14 cellular contexts compared by ENCODE assay signal in genomic region chr2:28415010-28415409, GRCh38. TPM values are rescaled to one million over a fixed set of nuclear protein-coding genes. Genes with fewer than 3 reads are reported as not detected.
DNase-seq lines count a peak whose midpoint lies in the region; ATAC-seq and TF ChIP-seq lines count a peak whose summit lies in the region.
"Had no signal": no experiment of that assay in that cellular context is flagged by ENCODE, and none has a peak within 500 bp of the region (broad histone marks: within the 10 kb centered on the region; RNA-seq: fewer than 3 reads in every experiment).

No MANE protein-coding gene starts in this region.

- H2AFZ ChIP-seq in IMR-90 (replicated peaks; ENCODE audit: low read length, poor library complexity): no peak overlapping the region

- TF ChIP-seq EP300 in sigmoid colon (IDR thresholded peaks at IDR 0.05): no peak

- intact Hi-C loops in IMR-90 (cut with micrococcal nuclease) (no loop called here), left ventricle myocardium superior (cut with micrococcal nuclease) (no loop called here), sigmoid colon (cut with DNase I) (no loop called here)

- no peak overlapping the region for H4K5ac ChIP-seq in IMR-90 (ENCODE audit: low read depth, low read length)

- no peak for ATAC-seq in IMR-90 (ENCODE audit: low read depth)
- ATAC-seq in activated CD8-positive, alpha-beta T cell treated with anti-CD3 and anti-CD28 coated beads, Interleukin-2, amount 10 ng/mL, durations not matched to agents 7 days and 5 days: no peak
- peak; percentile 15 for ATAC-seq in left ventricle myocardium superior
- no peak for ATAC-seq in GM19395 (IDR thresholded peaks at IDR 0.05; ENCODE audit: unreplicated experiment)

- H3K36me3 ChIP-seq in IMR-90 (ENCODE audit: control insufficient read depth, insufficient read depth, low read length): peaks cover 74% of the 10 kb centered on the region
- H3K36me3 ChIP-seq in sigmoid colon: peaks cover 43 to 82% (median 48%) of the 10 kb centered on the region in 4 donors
- H3K36me3 ChIP-seq in BE2C: peaks cover 57% of the 10 kb centered on the region

- H3K27ac Mint-ChIP-seq in activated CD8-positive, alpha-beta T cell treated with anti-CD3 and anti-CD28 coated beads, Interleukin-2, amount 10 ng/mL, durations not matched to agents 7 days and 5 days: peak overlapping the region; percentile 49
- H3K27ac Mint-ChIP-seq: memory B cell had no signal

- no peak overlapping the region for H4K91ac ChIP-seq in IMR-90 (ENCODE audit: insufficient read depth, low read depth, low read length)

- H3K4me1 Mint-ChIP-seq in activated CD8-positive, alpha-beta T cell treated with anti-CD3 and anti-CD28 coated beads, Interleukin-2, amount 10 ng/mL, durations not matched to agents 7 days and 5 days (ENCODE audit: low read depth): peaks cover 41% of the 10 kb centered on the region
- H3K4me1 Mint-ChIP-seq: memory B cell had no signal

- H3K4me1 ChIP-seq in IMR-90 (ENCODE audit: control insufficient read depth, insufficient read depth, low read length) (peaks cover 12% of the 10 kb centered on the region), sigmoid colon (peaks cover 0 to 42% (median 38%) of the 10 kb centered on the region in 4 donors), BE2C (no peaks in the 10 kb centered on the region)

- H3K9me3 Mint-ChIP-seq in activated CD8-positive, alpha-beta T cell treated with anti-CD3 and anti-CD28 coated beads, Interleukin-2, amount 10 ng/mL, durations not matched to agents 7 days and 5 days (ENCODE audit: insufficient read depth): no peaks in the 10 kb centered on the region
- H3K9me3 Mint-ChIP-seq: memory B cell had no signal

- no peak overlapping the region for H2AK5ac ChIP-seq in IMR-90 (ENCODE audit: low read depth, low read length)

- no peak overlapping the region for H2BK120ac ChIP-seq in IMR-90 (ENCODE audit: low read depth, low read length)

- peaks cover 85% of the 10 kb centered on the region for H4K20me1 ChIP-seq in IMR-90 (ENCODE audit: insufficient read depth, low read length)

- H3K18ac ChIP-seq in IMR-90 (ENCODE audit: low read depth, low read length): no peak overlapping the region

- no peak overlapping the region for H2BK15ac ChIP-seq in IMR-90 (ENCODE audit: low read depth, low read length)

- TF ChIP-seq RAD21 in IMR-90 (IDR thresholded peaks at IDR 0.05; ENCODE audit: low read length): no peak

- H3K4me2 ChIP-seq in IMR-90 (ENCODE audit: low read depth, low read length): no peak overlapping the region

- no peaks in the 10 kb centered on the region for H3K9me3 ChIP-seq in IMR-90 (ENCODE audit: control insufficient read depth, insufficient read depth, low read length)
- H3K9me3 ChIP-seq in sigmoid colon: no peaks in the 10 kb centered on the region
- H3K9me3 ChIP-seq in BE2C: no peaks in the 10 kb centered on the region
- H3K9me3 ChIP-seq: BLaER1 treated with 17β-estradiol and CSF1 and Interleukin-3, amounts not matched to agents 10 nM and 100 nM had no signal

- no peak overlapping the region for H2AK9ac ChIP-seq in IMR-90 (replicated peaks; ENCODE audit: low read depth, low read length, poor library complexity)

- WGBS in IMR-90 (ENCODE audit: extremely low coverage in 2 of 2, insufficient read length in 1 of 2), 2 experiments: 73% methylated on average over 4 of the region's 13 CpGs; no CpG with 5 or more reads in 1 of the 2 experiments
- WGBS in sigmoid colon, 2 donors: 83 to 84% methylated on average over 13 of the region's 13 CpGs

- POLR2A ChIA-PET in IMR-90 (lab: Charles Lee; ENCODE audit: unreplicated experiment): no interaction called here
- POLR2A ChIA-PET in activated CD8-positive, alpha-beta T cell treated with anti-CD3 and anti-CD28 coated beads, Interleukin-2, amount 10 ng/mL, durations not matched to agents 7 days and 5 days (lab: Charles Lee): interaction anchor here (2.9 kb wide), 1 partner anchor 8 kb away, joined by 9 read pairs; no protein-coding TSS in a partner anchor

- H4K8ac ChIP-seq in IMR-90 (ENCODE audit: low read depth in 2 of 2, low read length in 2 of 2): no peak overlapping the region

- no peak overlapping the region for H2BK20ac ChIP-seq in IMR-90 (ENCODE audit: low read depth, low read length)

- peaks cover 39 to 94% of the 10 kb centered on the region in 2 experiments for H3K79me1 ChIP-seq in IMR-90 (ENCODE audit: low read depth in 1 of 2, low read length in 2 of 2)

- H3K14ac ChIP-seq in IMR-90 (replicated peaks; ENCODE audit: low read depth, low read length): no peak overlapping the region

- CTCF ChIA-PET in IMR-90 (lab: Yijun Ruan, JAX): no interaction called here
- CTCF ChIA-PET in activated CD8-positive, alpha-beta T cell treated with anti-CD3 and anti-CD28 coated beads, Interleukin-2, amount 10 ng/mL, durations not matched to agents 7 days and 5 days (lab: Charles Lee): interaction anchor here (0.9 to 2.4 kb wide), 3 partner anchors 8 to 711 kb away, joined by 3 to 8 read pairs (median 5); no protein-coding TSS in a partner anchor

- H3K27me3 ChIP-seq in IMR-90 (ENCODE audit: control insufficient read depth, insufficient read depth, low read length) (no peaks in the 10 kb centered on the region), sigmoid colon (no peaks in the 10 kb centered on the region), BE2C (no peaks in the 10 kb centered on the region)
- H3K27me3 ChIP-seq: BLaER1 treated with 17β-estradiol and CSF1 and Interleukin-3, amounts not matched to agents 10 nM and 100 nM had no signal

- no peak overlapping the region; the same call in 1 of the 2 replicates for H3K56ac ChIP-seq in IMR-90 (ENCODE audit: extremely low read depth, insufficient read depth, low read length)

- H3K27ac ChIP-seq in IMR-90 (ENCODE audit: insufficient read depth, low read length) (no peak overlapping the region), sigmoid colon (peak overlapping the region in 3 of 4 donors; percentile 25 to 67 (median 61))

- no peak overlapping the region for H3K4me3 Mint-ChIP-seq in activated CD8-positive, alpha-beta T cell treated with anti-CD3 and anti-CD28 coated beads, Interleukin-2, amount 10 ng/mL, durations not matched to agents 7 days and 5 days
- H3K4me3 Mint-ChIP-seq: memory B cell had no signal

- H3K27me3 Mint-ChIP-seq in activated CD8-positive, alpha-beta T cell treated with anti-CD3 and anti-CD28 coated beads, Interleukin-2, amount 10 ng/mL, durations not matched to agents 7 days and 5 days (ENCODE audit: low read depth): no peaks in the 10 kb centered on the region

- H3K9me1 ChIP-seq in IMR-90 (ENCODE audit: insufficient read depth, low read length): peaks cover 17% of the 10 kb centered on the region; the same call in 1 of the 2 replicates

- TF ChIP-seq POLR2A in IMR-90 (IDR thresholded peaks at IDR 0.05; ENCODE audit: low read depth, low read length) (no peak), sigmoid colon (IDR thresholded peaks at IDR 0.05) (no peak)

- dilution Hi-C loops in IMR-90 (cut with HindIII; ENCODE audit: low sequenced_read_pairs, unreplicated experiment): no loop called here

- DNase-seq in IMR-90 (no peak), left ventricle myocardium superior (peak; percentile 48), sigmoid colon (peak; percentile 75), BE2C (no peak), putamen (ENCODE audit: low spot score) (no peak)
- no peak for DNase-seq in activated CD8-positive, alpha-beta T cell treated with anti-CD3 and anti-CD28 coated beads, Interleukin-2, amount 10 ng/mL, durations not matched to agents 7 days and 5 days
- DNase-seq: activated CD8-positive, alpha-beta memory T cell treated with anti-CD3 and anti-CD28 coated beads, Interleukin-2, amount 50 U/mL, for 4 hours; amniotic stem cell; NCI-H1417 treated with DMSO at 0.1 percent for 48 hours; NCI-H446; trophoblast cell had no signal

- peak overlapping the region; percentile 36; the same call in 1 of the 2 replicates for H3K23ac ChIP-seq in IMR-90 (ENCODE audit: low read depth, low read length)

- no peak overlapping the region for H2BK5ac ChIP-seq in IMR-90 (ENCODE audit: low read depth, low read length, poor library complexity, severe bottlenecking)

- H3K4me3 ChIP-seq in IMR-90 (ENCODE audit: insufficient read depth, low read depth, low read length): no peak overlapping the region
- no peak overlapping the region for H3K4me3 ChIP-seq in sigmoid colon
- H3K4me3 ChIP-seq in BE2C (ENCODE audit: low read depth, low read length): no peak overlapping the region
- H3K4me3 ChIP-seq: BLaER1 treated with 17β-estradiol and CSF1 and Interleukin-3, amounts not matched to agents 10 nM and 100 nM had no signal

- H3K36me3 Mint-ChIP-seq in activated CD8-positive, alpha-beta T cell treated with anti-CD3 and anti-CD28 coated beads, Interleukin-2, amount 10 ng/mL, durations not matched to agents 7 days and 5 days (ENCODE audit: low read depth): peaks cover 65% of the 10 kb centered on the region
- H3K36me3 Mint-ChIP-seq: memory B cell had no signal

- no peak overlapping the region for H3K4ac ChIP-seq in IMR-90 (ENCODE audit: low read depth, low read length)

- in situ Hi-C loops in IMR-90 (cut with MboI; ENCODE audit: low sequenced_read_pairs): no loop called here

- no TSS peak for BruUV-seq in IMR-90 (replicated peaks; lab: Mats Ljungman, UMichigan)

- TF ChIP-seq CTCF in IMR-90 (conservative IDR thresholded peaks at IDR 0.05; ENCODE audit: low read depth, low read length) (no peak), sigmoid colon (IDR thresholded peaks at IDR 0.05) (no peak), BE2C (IDR thresholded peaks at IDR 0.05; ENCODE audit: low read depth, low read length) (no peak)

- H3K9ac ChIP-seq in IMR-90 (ENCODE audit: low read depth, low read length): no peak overlapping the region

TF ChIP-seq in IMR-90, 13 proteins besides CTCF, POLR2A, EP300 and RAD21:
- TF ChIP-seq MAZ (IDR thresholded peaks at IDR 0.05; ENCODE audit: borderline replicate concordance, low read depth, low read length) (no peak), CHD1 (IDR thresholded peaks at IDR 0.05; ENCODE audit: low read depth, low read length) (no peak), MAFK (IDR thresholded peaks at IDR 0.05; ENCODE audit: low read depth, low read length) (no peak), RCOR1 (IDR thresholded peaks at IDR 0.05; ENCODE audit: insufficient replicate concordance, low read length) (no peak), NFE2L2 (IDR thresholded peaks at IDR 0.05; ENCODE audit: low read depth, low read length) (no peak)
TF ChIP-seq in IMR-90: peak in this region for 0.

RNA-seq across cellular contexts. Expression of gene FOSL2, which starts 22.4 kb away (rescaled TPM):
- 31.4 and 32.2 TPM in 2 replicates for total RNA-seq in IMR-90 (2012; rRNA removed)
- 46.3 and 51.1 TPM in 2 replicates for polyA plus RNA-seq in IMR-90 (2012; rRNA removed)
- polyA plus RNA-seq in IMR-90 (2012; cell fraction: cytosol; rRNA removed): 52.1 and 52.3 TPM in 2 replicates
- polyA plus RNA-seq in IMR-90 (2012; cell fraction: nucleus; rRNA removed; ENCODE audit: low replicate concordance): 91.1 and 119 TPM in 2 replicates
- total RNA-seq in activated CD8-positive, alpha-beta T cell treated with anti-CD3 and anti-CD28 coated beads, Interleukin-2, amount 10 ng/mL, durations not matched to agents 7 days and 5 days: 10 to 100 TPM; 37.3 to 40.9 TPM
- 45.7 TPM for total RNA-seq in left ventricle myocardium superior
- 100 to 1,000 TPM in 1 of 4 donors, 10 to 100 TPM in 3; 38.9 to 208 (median 67.3) TPM for total RNA-seq in sigmoid colon
- polyA plus RNA-seq in sigmoid colon: 10 to 100 TPM; 30.0 to 66.2 (median 55.0) TPM
- polyA plus RNA-seq in BE2C (2012; ENCODE audit: insufficient read depth, insufficient read length, low read depth): 16.2 TPM

Comparison
In these comparisons a context has a peak if more than half of its experiments do, and no peak if none do; other contexts are left out.
1. DNase-seq: peak in left ventricle myocardium superior (single experiment) and sigmoid colon (single experiment); none in IMR-90 (single experiment), activated CD8-positive, alpha-beta T cell treated with anti-CD3 and anti-CD28 coated beads, Interleukin-2, amount 10 ng/mL, durations not matched to agents 7 days and 5 days (single experiment), BE2C (single experiment) and putamen (single experiment).